9 cellular contexts compared by ENCODE assay signal in genomic region chr1:198556969-198557368, GRCh38. TPM values are rescaled to one million over a fixed set of nuclear protein-coding genes. Genes with fewer than 3 reads are reported as not detected.
DNase-seq lines count a peak whose midpoint lies in the region; ATAC-seq, FAIRE-seq and TF ChIP-seq lines count a peak whose summit lies in the region.
"Had no signal": no experiment of that assay in that cellular context is flagged by ENCODE, and none has a peak within 500 bp of the region (broad histone marks: within the 10 kb centered on the region; RNA-seq: fewer than 3 reads in every experiment).

No MANE protein-coding gene starts in this region.

- H3K9me1 ChIP-seq in endothelial cell of umbilical vein (replicated peaks; ENCODE audit: control insufficient read depth, extremely low read depth, insufficient read depth, low read length) = no peaks in the 10 kb centered on the region

- peak; percentile 77 for DNase-seq in Right ventricle myocardium inferior (ENCODE audit: missing footprints)
- no peak for DNase-seq in right atrium auricular region (ENCODE audit: low spot score)
- peak; percentile 62 for DNase-seq in UCSD-AML1 (lab: John Stamatoyannopoulos, UW; ENCODE audit: unreplicated experiment)
- no peak for DNase-seq in endothelial cell of umbilical vein (ENCODE audit: low read depth, low spot score)
- DNase-seq in stimulated activated CD8-positive, alpha-beta memory T cell treated with anti-CD3 and anti-CD28 coated beads, Interleukin-4, amount 100 ng/mL, for 1 hour (ENCODE audit: low read depth in 2 of 2, low spot score in 1 of 2) = peak; percentile 18 to 29
- no peak for DNase-seq in omental fat pad (ENCODE audit: low spot score)
- DNase-seq in middle frontal gyrus (ENCODE audit: extremely low spot score, low spot score) = no peak

- intact Hi-C loops in Right ventricle myocardium inferior (cut with DNase I) = no loop called here
- intact Hi-C loops in endothelial cell of umbilical vein (cut with micrococcal nuclease) = no loop called here

- H3K4me3 ChIP-seq in right atrium auricular region (no peak overlapping the region), endothelial cell of umbilical vein (replicated peaks in 1 of 3; ENCODE audit: insufficient read depth in 1 of 3, low read depth in 1 of 3, low read length in 3 of 3) (no peak overlapping the region)

- H3K4me1 ChIP-seq in right atrium auricular region (no peaks in the 10 kb centered on the region), endothelial cell of umbilical vein (ENCODE audit: control insufficient read depth, extremely low read depth, insufficient read depth, low read length) (peaks cover 17% of the 10 kb centered on the region)

- H3K27ac ChIP-seq in right atrium auricular region (no peak overlapping the region), endothelial cell of umbilical vein (ENCODE audit: insufficient read depth, low read depth, low read length) (no peak overlapping the region)

- no peaks in the 10 kb centered on the region for H3K36me3 ChIP-seq in right atrium auricular region
- no peaks in the 10 kb centered on the region for H3K36me3 ChIP-seq in endothelial cell of umbilical vein (ENCODE audit: control insufficient read depth in 2 of 2, extremely low read depth in 1 of 2, insufficient read depth in 2 of 2, low read length in 2 of 2)

- no peak for TF ChIP-seq CTCF in right atrium auricular region (IDR thresholded peaks at IDR 0.05)
- no peak for TF ChIP-seq CTCF in endothelial cell of umbilical vein (IDR thresholded peaks at IDR 0.05; ENCODE audit: extremely low read depth in 1 of 2, insufficient read depth in 1 of 2, low read depth in 1 of 2, low read length in 2 of 2)
- no peak for TF ChIP-seq CTCF in omental fat pad (IDR thresholded peaks at IDR 0.05)

- no peaks in the 10 kb centered on the region for H3K27me3 ChIP-seq in right atrium auricular region
- H3K27me3 ChIP-seq in endothelial cell of umbilical vein (ENCODE audit: control insufficient read depth in 2 of 2, insufficient read depth in 2 of 2, low read length in 2 of 2) = no peaks in the 10 kb centered on the region

- CTCF ChIA-PET in endothelial cell of umbilical vein (lab: Charles Lee) = no interaction called here

- dilution Hi-C loops in endothelial cell of umbilical vein (cut with MboI; ENCODE audit: extremely low pct_ligation_motif_present, low sequenced_read_pairs) = no loop called here

- H2AFZ ChIP-seq in endothelial cell of umbilical vein (ENCODE audit: low read depth, low read length) = peak overlapping the region; percentile 60

- H3K9ac ChIP-seq in endothelial cell of umbilical vein (replicated peaks; ENCODE audit: extremely low read depth, insufficient read depth, low read length) = no peak overlapping the region

- POLR2A ChIA-PET in endothelial cell of umbilical vein (lab: Charles Lee) = no interaction called here

- H3K79me2 ChIP-seq in endothelial cell of umbilical vein (ENCODE audit: control insufficient read depth, insufficient read depth, low read length) = no peaks in the 10 kb centered on the region

- H3K4me2 ChIP-seq in endothelial cell of umbilical vein (ENCODE audit: insufficient read depth, low read length) = no peak overlapping the region

- FAIRE-seq in endothelial cell of umbilical vein (lab: Jason Lieb, UNC) = no peak

- ATAC-seq in Right ventricle myocardium inferior = peak; percentile 65
- ATAC-seq in HG03342 (IDR thresholded peaks at IDR 0.05; ENCODE audit: unreplicated experiment) = peak; percentile 94
- ATAC-seq in omental fat pad (ENCODE audit: low FRiP score) = no peak

- TF ChIP-seq POLR2A in endothelial cell of umbilical vein (IDR thresholded peaks at IDR 0.05; ENCODE audit: low read depth, low read length) = no peak

- H3K9me3 ChIP-seq in right atrium auricular region (no peaks in the 10 kb centered on the region), endothelial cell of umbilical vein (replicated peaks; ENCODE audit: control insufficient read depth, insufficient read depth, low read length) (no peaks in the 10 kb centered on the region)

- no peaks in the 10 kb centered on the region for H4K20me1 ChIP-seq in endothelial cell of umbilical vein (replicated peaks; ENCODE audit: control insufficient read depth, extremely low read depth, insufficient read depth, low read length)

- no TSS peak for BruUV-seq in endothelial cell of umbilical vein (replicated peaks; lab: Mats Ljungman, UMichigan)

TF ChIP-seq in endothelial cell of umbilical vein, 7 proteins besides CTCF, POLR2A, EP300 and RAD21:
- TF ChIP-seq JUN (IDR thresholded peaks at IDR 0.05; ENCODE audit: borderline replicate concordance, insufficient read depth, insufficient read length, low read depth) (no peak), MYC (IDR thresholded peaks at IDR 0.05; ENCODE audit: low read depth, low read length) (no peak), EZH2 (IDR thresholded peaks at IDR 0.05; ENCODE audit: borderline replicate concordance, low read depth, low read length, severe bottlenecking) (no peak), POLR2AphosphoS5 (IDR thresholded peaks at IDR 0.05; ENCODE audit: insufficient read depth, low read depth, low read length) (no peak), GATA2 (IDR thresholded peaks at IDR 0.05; ENCODE audit: insufficient read depth, insufficient read length, low read depth, low read length) (no peak), FOS (IDR thresholded peaks at IDR 0.05; ENCODE audit: borderline replicate concordance, insufficient read depth, low read length) (no peak)
- TF ChIP-seq, protein P1, sequence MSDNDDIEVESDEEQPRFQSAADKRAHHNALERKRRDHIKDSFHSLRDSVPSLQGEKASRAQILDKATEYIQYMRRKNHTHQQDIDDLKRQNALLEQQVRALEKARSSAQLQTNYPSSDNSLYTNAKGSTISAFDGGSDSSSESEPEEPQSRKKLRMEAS (IDR thresholded peaks at IDR 0.05; ENCODE audit: insufficient read depth, insufficient read length) = no peak

RNA-seq across cellular contexts. Expression of gene ATP6V1G3, which starts 16.5 kb away (rescaled TPM):
- total RNA-seq in Right ventricle myocardium inferior (not detected), right atrium auricular region (not detected), endothelial cell of umbilical vein (not detected in 2 replicates), omental fat pad (not detected)
- not detected in 2 replicates for polyA plus RNA-seq in endothelial cell of umbilical vein
- not detected in 2 replicates for polyA plus RNA-seq in endothelial cell of umbilical vein (2011; cell fraction: cytosol; rRNA removed)
- polyA plus RNA-seq in endothelial cell of umbilical vein (2011; cell fraction: nucleus; rRNA removed) = not detected in 2 replicates
- polyA plus RNA-seq in endothelial cell of umbilical vein (2012) = not detected in 2 replicates
- polyA minus RNA-seq in endothelial cell of umbilical vein = not detected in 2 replicates
- not detected for polyA minus RNA-seq in endothelial cell of umbilical vein (2011; cell fraction: cytosol; rRNA and poly(A)+ RNA removed)
- polyA minus RNA-seq in endothelial cell of umbilical vein (2011; cell fraction: nucleus; rRNA and poly(A)+ RNA removed) = not detected in 2 replicates
- polyA plus RNA-seq: AG04450 had no signal

Comparison
In these comparisons a context has a peak if more than half of its experiments do, and no peak if none do; other contexts are left out.
1. DNase-seq: peak in Right ventricle myocardium inferior (single experiment), UCSD-AML1 (single experiment) and stimulated activated CD8-positive, alpha-beta memory T cell treated with anti-CD3 and anti-CD28 coated beads, Interleukin-4, amount 100 ng/mL, for 1 hour (2 of 2); none in right atrium auricular region (single experiment), endothelial cell of umbilical vein (single experiment), omental fat pad (single experiment) and middle frontal gyrus (single experiment).